25 cellular contexts compared by ENCODE assay signal in the genomic region with DNA sequence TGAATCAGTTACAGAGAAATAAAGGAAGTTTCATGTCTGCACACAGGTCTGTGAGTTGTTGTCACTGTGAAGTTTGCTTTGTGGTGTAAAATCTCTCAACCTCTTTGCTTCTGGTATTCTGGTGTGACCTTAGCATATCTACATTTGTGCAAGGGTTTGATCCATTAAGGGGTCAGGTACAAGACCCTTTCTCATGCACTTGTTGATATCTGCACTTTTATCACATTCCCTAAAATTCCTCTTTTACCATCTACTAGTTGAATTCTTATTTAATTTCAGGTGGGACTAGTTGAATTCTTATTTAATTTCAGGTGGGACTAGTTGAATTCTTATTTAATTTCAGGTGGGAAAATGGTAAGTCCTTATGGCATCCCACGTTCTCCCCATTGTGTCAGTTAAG.
A peak's percentile ranks its signal among the peaks of the same experiment; 100 is the strongest.
DNase-seq lines count a peak whose midpoint lies in the region; ATAC-seq, FAIRE-seq and TF ChIP-seq lines count a peak whose summit lies in the region.
"Had no signal": no experiment of that assay in that cellular context is flagged by ENCODE, and none has a peak within 500 bp of the region (broad histone marks: within the 10 kb centered on the region; RNA-seq: fewer than 3 reads in every experiment).

No MANE protein-coding gene starts in this region.

- H3K27me3 Mint-ChIP-seq in GM23338 (ENCODE audit: insufficient read depth, low read depth, poor library complexity) (no peaks in the 10 kb centered on the region), astrocyte (ENCODE audit: low read depth, unreplicated experiment) (no peaks in the 10 kb centered on the region), T-helper 17 cell (no peaks in the 10 kb centered on the region)
- H3K27me3 Mint-ChIP-seq in activated CD4-positive, alpha-beta T cell treated with anti-CD3 and anti-CD28 coated beads, Interleukin-2, amount 10 ng/mL, durations not matched to agents 7 days and 5 days: no peaks in the 10 kb centered on the region
- H3K27me3 Mint-ChIP-seq: B cell; CD4-positive, CD25-positive, alpha-beta regulatory T cell had no signal

- TF ChIP-seq CTCF in GM23338 (conservative IDR thresholded peaks at IDR 0.05; ENCODE audit: low read depth in 2 of 2): no peak
- TF ChIP-seq CTCF in astrocyte (IDR thresholded peaks at IDR 0.05; ENCODE audit: insufficient read depth, low read depth, low read length): no peak

- H3K27ac Mint-ChIP-seq in GM23338: no peak overlapping the region
- no peak overlapping the region for H3K27ac Mint-ChIP-seq in astrocyte (ENCODE audit: unreplicated experiment)
- H3K27ac Mint-ChIP-seq in T-helper 17 cell: no peak overlapping the region
- no peak overlapping the region for H3K27ac Mint-ChIP-seq in activated CD4-positive, alpha-beta T cell treated with anti-CD3 and anti-CD28 coated beads, Interleukin-2, amount 10 ng/mL, durations not matched to agents 7 days and 5 days
- H3K27ac Mint-ChIP-seq: B cell; CD4-positive, CD25-positive, alpha-beta regulatory T cell; CD8-positive, alpha-beta T cell had no signal

- peak overlapping the region; percentile 79 for H3K27ac ChIP-seq in GM23338 (ENCODE audit: low read depth)
- H3K27ac ChIP-seq in HUES64 (ENCODE audit: low read depth, low read length): peak overlapping the region; percentile 69; the same call in 1 of the 2 replicates
- H3K27ac ChIP-seq in astrocyte (ENCODE audit: low read depth, low read length): no peak overlapping the region
- no peak overlapping the region for H3K27ac ChIP-seq in iPS-20b (ENCODE audit: low read length)
- H3K27ac ChIP-seq: 22Rv1, BLaER1, C4-2B, GM23248 had no signal

- peaks cover 50% of the 10 kb centered on the region for H3K4me1 Mint-ChIP-seq in GM23338
- H3K4me1 Mint-ChIP-seq in astrocyte (ENCODE audit: low read depth, unreplicated experiment): peaks cover 13% of the 10 kb centered on the region
- H3K4me1 Mint-ChIP-seq in T-helper 17 cell: no peaks in the 10 kb centered on the region
- H3K4me1 Mint-ChIP-seq in activated CD4-positive, alpha-beta T cell treated with anti-CD3 and anti-CD28 coated beads, Interleukin-2, amount 10 ng/mL, durations not matched to agents 7 days and 5 days: no peaks in the 10 kb centered on the region
- H3K4me1 Mint-ChIP-seq: CD4-positive, CD25-positive, alpha-beta regulatory T cell had no signal

- H3K27me3 ChIP-seq in GM23338 (ENCODE audit: insufficient read depth) (no peaks in the 10 kb centered on the region), HUES64 (ENCODE audit: insufficient read depth, low read length) (no peaks in the 10 kb centered on the region), astrocyte (ENCODE audit: insufficient read depth, low read length) (no peaks in the 10 kb centered on the region), iPS-20b (ENCODE audit: insufficient read depth, low read length) (no peaks in the 10 kb centered on the region)
- H3K27me3 ChIP-seq: BLaER1 had no signal

- H3K79me2 ChIP-seq in GM23338 (replicated peaks; ENCODE audit: insufficient read depth) (no peaks in the 10 kb centered on the region), astrocyte (ENCODE audit: insufficient read depth, low read length) (no peaks in the 10 kb centered on the region)

- peak; percentile 50 for FAIRE-seq in astrocyte (lab: Jason Lieb, UNC)
- FAIRE-seq: A204.1, D721Med, GM12878, GM19239, H54 had no signal

- no peaks in the 10 kb centered on the region; the same call in 2 of the 3 replicates for H3K9me3 Mint-ChIP-seq in GM23338
- peaks cover 2% of the 10 kb centered on the region for H3K9me3 Mint-ChIP-seq in astrocyte (ENCODE audit: unreplicated experiment)
- H3K9me3 Mint-ChIP-seq in activated CD4-positive, alpha-beta T cell treated with anti-CD3 and anti-CD28 coated beads, Interleukin-2, amount 10 ng/mL, durations not matched to agents 7 days and 5 days: no peaks in the 10 kb centered on the region
- H3K9me3 Mint-ChIP-seq: CD8-positive, alpha-beta T cell had no signal

- WGBS in HUES64: 67% methylated on average over 1 of the region's 1 CpG

- peaks cover 56% of the 10 kb centered on the region for H3K4me1 ChIP-seq in GM23338 (ENCODE audit: insufficient read depth)
- peaks cover 50% of the 10 kb centered on the region for H3K4me1 ChIP-seq in HUES64 (ENCODE audit: insufficient read depth, low read length)
- H3K4me1 ChIP-seq in astrocyte (ENCODE audit: insufficient read depth, low read length): peaks cover 3% of the 10 kb centered on the region
- peaks cover 42% of the 10 kb centered on the region for H3K4me1 ChIP-seq in iPS-20b (ENCODE audit: insufficient read depth, low read length)

- H3K4me3 ChIP-seq in GM23338 (no peak overlapping the region), HUES64 (ENCODE audit: low read length) (no peak overlapping the region), astrocyte (ENCODE audit: insufficient read depth, low read depth, low read length) (no peak overlapping the region), iPS-20b (ENCODE audit: low read length) (no peak overlapping the region)
- H3K4me3 ChIP-seq: BLaER1, GM12878, GM23248, HAP-1 had no signal

- H3F3A ChIP-seq in GM23338 (replicated peaks; ENCODE audit: low read depth): peaks cover 12% of the 10 kb centered on the region

- ATAC-seq in GM23338 (no peak; the same call in 2 of the 3 replicates), T-helper 17 cell (no peak)
- ATAC-seq: CD8-positive, alpha-beta T cell; GM12878 had no signal

- no peaks in the 10 kb centered on the region for H3K36me3 ChIP-seq in GM23338 (ENCODE audit: insufficient read depth)
- H3K36me3 ChIP-seq in HUES64 (ENCODE audit: insufficient read depth, low read length): no peaks in the 10 kb centered on the region
- no peaks in the 10 kb centered on the region for H3K36me3 ChIP-seq in astrocyte (ENCODE audit: insufficient read depth, low read length)
- no peaks in the 10 kb centered on the region for H3K36me3 ChIP-seq in iPS-20b (ENCODE audit: insufficient read depth, low read depth, low read length)
- H3K36me3 ChIP-seq: BLaER1, HAP-1 had no signal

- DNase-seq in GM23338 (ENCODE audit: low spot score): no peak
- DNase-seq in astrocyte (ENCODE audit: low read depth): no peak
- DNase-seq in NCI-H524 (lab: John Stamatoyannopoulos, UW): no peak
- DNase-seq in T-helper 17 cell: no peak
- no peak for DNase-seq in activated CD4-positive, alpha-beta T cell treated with anti-CD3 and anti-CD28 coated beads, Interleukin-2, amount 10 ng/mL, durations not matched to agents 7 days and 5 days
- DNase-seq in NCI-H2029 treated with DMSO at 0.1 percent for 48 hours (lab: John Stamatoyannopoulos, UW): no peak
- DNase-seq: CD4-positive, CD25-positive, alpha-beta regulatory T cell; CD8-positive, alpha-beta T cell; DMS 273 treated with DMSO at 0.1 percent for 48 hours; DMS79; EL; GDM1; GM23248 had no signal

- no peaks in the 10 kb centered on the region for H3K9me3 ChIP-seq in HUES64 (ENCODE audit: insufficient read depth, low read depth, low read length)
- H3K9me3 ChIP-seq in astrocyte (ENCODE audit: insufficient read depth, low read depth, low read length): no peaks in the 10 kb centered on the region
- H3K9me3 ChIP-seq in iPS-20b (ENCODE audit: insufficient read depth, low read depth, low read length): no peaks in the 10 kb centered on the region
- H3K9me3 ChIP-seq in T-helper 17 cell (ENCODE audit: control insufficient read depth, low read length, poor library complexity, severe bottlenecking): no peaks in the 10 kb centered on the region
- H3K9me3 ChIP-seq: HAP-1 had no signal

- H3K9ac ChIP-seq in HUES64 (ENCODE audit: low read depth, low read length) (no peak overlapping the region), astrocyte (ENCODE audit: low read length) (no peak overlapping the region), iPS-20b (ENCODE audit: low read depth, low read length) (peak overlapping the region; percentile 40; the same call in 1 of the 2 replicates)
- H3K9ac ChIP-seq: BLaER1, GM23248 had no signal

- H3K4me2 ChIP-seq in GM23338 (peak overlapping the region; percentile 57), astrocyte (ENCODE audit: low read length) (no peak overlapping the region)
- H3K4me2 ChIP-seq: BLaER1 had no signal

- CTCF ChIA-PET in activated CD4-positive, alpha-beta T cell treated with anti-CD3 and anti-CD28 coated beads, Interleukin-2, amount 10 ng/mL, durations not matched to agents 7 days and 5 days (lab: Charles Lee): no interaction called here

- POLR2A ChIA-PET in activated CD4-positive, alpha-beta T cell treated with anti-CD3 and anti-CD28 coated beads, Interleukin-2, amount 10 ng/mL, durations not matched to agents 7 days and 5 days (lab: Charles Lee): no interaction called here

- H4K20me1 ChIP-seq in GM23338 (replicated peaks; ENCODE audit: insufficient read depth) (no peaks in the 10 kb centered on the region), astrocyte (ENCODE audit: insufficient read depth, low read length) (no peaks in the 10 kb centered on the region)
- H4K20me1 ChIP-seq: BLaER1 had no signal

- no peak overlapping the region for H2AFZ ChIP-seq in GM23338
- no peak overlapping the region for H2AFZ ChIP-seq in astrocyte (ENCODE audit: low read depth, low read length)
- H2AFZ ChIP-seq: GM23248 had no signal

- H3K36me3 Mint-ChIP-seq in GM23338 (ENCODE audit: low read depth): peaks cover 3% of the 10 kb centered on the region; the same call in 1 of the 3 replicates
- H3K36me3 Mint-ChIP-seq in astrocyte (ENCODE audit: low read depth, unreplicated experiment): no peaks in the 10 kb centered on the region
- H3K36me3 Mint-ChIP-seq in T-helper 17 cell (ENCODE audit: low read depth): no peaks in the 10 kb centered on the region
- H3K36me3 Mint-ChIP-seq in activated CD4-positive, alpha-beta T cell treated with anti-CD3 and anti-CD28 coated beads, Interleukin-2, amount 10 ng/mL, durations not matched to agents 7 days and 5 days (ENCODE audit: low read depth): no peaks in the 10 kb centered on the region
- H3K36me3 Mint-ChIP-seq: CD4-positive, CD25-positive, alpha-beta regulatory T cell; CD8-positive, alpha-beta T cell had no signal

- no peaks in the 10 kb centered on the region for H3K9me2 ChIP-seq in GM23338 (ENCODE audit: insufficient read depth)

- H3K4me3 Mint-ChIP-seq in GM23338: no peak overlapping the region
- H3K4me3 Mint-ChIP-seq in astrocyte (ENCODE audit: unreplicated experiment): no peak overlapping the region
- H3K4me3 Mint-ChIP-seq in T-helper 17 cell: no peak overlapping the region
- H3K4me3 Mint-ChIP-seq in activated CD4-positive, alpha-beta T cell treated with anti-CD3 and anti-CD28 coated beads, Interleukin-2, amount 10 ng/mL, durations not matched to agents 7 days and 5 days: no peak overlapping the region
- H3K4me3 Mint-ChIP-seq: B cell; CD4-positive, CD25-positive, alpha-beta regulatory T cell; CD8-positive, alpha-beta T cell had no signal

TF ChIP-seq in GM23338, 12 proteins besides CTCF, POLR2A, EP300 and RAD21 (continues in another document):
- TF ChIP-seq JUNB (IDR thresholded peaks at IDR 0.05; ENCODE audit: unreplicated experiment) (peak; percentile 86), EZH2 (IDR thresholded peaks at IDR 0.05; ENCODE audit: low read depth, unreplicated experiment) (no peak), CREB1 (CRISPR knock-in tag; IDR thresholded peaks at IDR 0.05; ENCODE audit: low read depth) (no peak)

Comparison
In these comparisons a context has a peak if more than half of its experiments do, and no peak if none do; other contexts are left out.
1. H3K27ac ChIP-seq: peak in GM23338 (single experiment) and HUES64 (single experiment); none in astrocyte (single experiment) and iPS-20b (single experiment).